ENCODE assay signal across 9 cellular contexts in the genomic region with DNA sequence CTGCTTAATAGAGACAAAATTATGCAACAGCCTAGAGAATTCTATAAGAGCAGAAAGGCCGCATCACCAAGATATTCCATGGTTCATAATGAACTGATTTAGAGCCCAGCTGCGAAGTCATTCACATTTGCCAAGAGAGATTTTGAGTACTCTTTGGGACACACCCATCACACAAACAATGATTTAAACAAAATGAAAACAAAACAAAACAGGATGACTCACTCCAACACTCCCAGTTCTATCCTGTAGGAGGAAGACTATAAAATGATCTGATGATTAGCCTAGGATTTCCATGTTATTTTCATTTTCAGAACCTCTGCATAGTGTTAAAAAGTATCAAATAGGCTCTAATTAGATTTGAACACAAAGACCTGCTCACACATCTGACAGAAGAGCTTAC.
DNase-seq lines count a peak whose midpoint lies in the region; ATAC-seq and TF ChIP-seq lines count a peak whose summit lies in the region.
"Had no signal": no experiment of that assay in that cellular context is flagged by ENCODE, and none has a peak within 500 bp of the region (broad histone marks: within the 10 kb centered on the region; RNA-seq: fewer than 3 reads in every experiment).

No MANE protein-coding gene starts in this region.

- H3K36me3 Mint-ChIP-seq in chondrocyte (ENCODE audit: low read depth) = peaks cover 11% of the 10 kb centered on the region
- H3K36me3 Mint-ChIP-seq in activated naive CD4-positive, alpha-beta T cell treated with anti-CD3 and anti-CD28 coated beads for 36 hours (ENCODE audit: low read depth) = peaks cover 18% of the 10 kb centered on the region
- H3K36me3 Mint-ChIP-seq in activated T-cell treated with anti-CD3 and anti-CD28 coated beads, Interleukin-2, amount 50 U/mL, for 24 hours (ENCODE audit: low read depth) = peaks cover 61% of the 10 kb centered on the region

- no peaks in the 10 kb centered on the region for H3K9me3 Mint-ChIP-seq in chondrocyte (ENCODE audit: low read depth)
- H3K9me3 Mint-ChIP-seq in activated naive CD4-positive, alpha-beta T cell treated with anti-CD3 and anti-CD28 coated beads for 36 hours = no peaks in the 10 kb centered on the region
- no peaks in the 10 kb centered on the region for H3K9me3 Mint-ChIP-seq in activated T-cell treated with anti-CD3 and anti-CD28 coated beads, Interleukin-2, amount 50 U/mL, for 24 hours

- ATAC-seq in SK-N-SH treated with all-trans-retinoic acid at 6 μM for 48 hours (no peak; the same call in 2 of the 3 replicates), HG03354 (IDR thresholded peaks at IDR 0.05; ENCODE audit: poor library complexity, severe bottlenecking, unreplicated experiment) (no peak)

- DNase-seq in ACHN (peak; percentile 1), LoVo (ENCODE audit: low spot score) (peak; percentile 48), chondrocyte (ENCODE audit: low spot score) (no peak), lung microvascular endothelial cell (ENCODE audit: low read depth in 2 of 2) (peak; percentile 55 to 74)
- no peak for DNase-seq in activated naive CD4-positive, alpha-beta T cell treated with anti-CD3 and anti-CD28 coated beads for 36 hours
- no peak for DNase-seq in activated T-cell treated with anti-CD3 and anti-CD28 coated beads, Interleukin-2, amount 50 U/mL, for 24 hours
- DNase-seq: CD4-positive, CD25-positive, alpha-beta regulatory T cell had no signal

- TF ChIP-seq CTCF in chondrocyte (IDR thresholded peaks at IDR 0.05) = peak; percentile 58

- H3K27ac Mint-ChIP-seq in chondrocyte (ENCODE audit: unreplicated experiment) = peak overlapping the region; percentile 0
- no peak overlapping the region for H3K27ac Mint-ChIP-seq in activated naive CD4-positive, alpha-beta T cell treated with anti-CD3 and anti-CD28 coated beads for 36 hours
- no peak overlapping the region for H3K27ac Mint-ChIP-seq in activated T-cell treated with anti-CD3 and anti-CD28 coated beads, Interleukin-2, amount 50 U/mL, for 24 hours

- intact Hi-C loops in activated naive CD4-positive, alpha-beta T cell treated with anti-CD3 and anti-CD28 coated beads for 36 hours (cut with micrococcal nuclease) = no loop called here

- in situ Hi-C loops in ACHN (cut with HindIII; ENCODE audit: low pct_ligation_motif_present, low pct_unique_long_range_greater_than_20kb, low sequenced_read_pairs) = no loop called here

- peaks cover 26% of the 10 kb centered on the region for H3K4me1 Mint-ChIP-seq in chondrocyte (ENCODE audit: low read depth)
- H3K4me1 Mint-ChIP-seq in activated naive CD4-positive, alpha-beta T cell treated with anti-CD3 and anti-CD28 coated beads for 36 hours (ENCODE audit: low read depth) = no peaks in the 10 kb centered on the region
- no peaks in the 10 kb centered on the region for H3K4me1 Mint-ChIP-seq in activated T-cell treated with anti-CD3 and anti-CD28 coated beads, Interleukin-2, amount 50 U/mL, for 24 hours (ENCODE audit: low read depth)

- no peak overlapping the region for H3K4me3 Mint-ChIP-seq in chondrocyte (ENCODE audit: unreplicated experiment)
- no peak overlapping the region for H3K4me3 Mint-ChIP-seq in activated naive CD4-positive, alpha-beta T cell treated with anti-CD3 and anti-CD28 coated beads for 36 hours
- H3K4me3 Mint-ChIP-seq in activated T-cell treated with anti-CD3 and anti-CD28 coated beads, Interleukin-2, amount 50 U/mL, for 24 hours = no peak overlapping the region
- H3K4me3 Mint-ChIP-seq: CD4-positive, CD25-positive, alpha-beta regulatory T cell had no signal

- CTCF ChIA-PET in activated naive CD4-positive, alpha-beta T cell treated with anti-CD3 and anti-CD28 coated beads for 36 hours (lab: Charles Lee) = interaction anchor here (0.5 to 2.1 kb wide), 4 partner anchors 34 to 328 kb away, joined by 3 to 10 read pairs (median 3); no protein-coding TSS in a partner anchor

- no peaks in the 10 kb centered on the region for H3K27me3 Mint-ChIP-seq in chondrocyte (ENCODE audit: low read depth)
- H3K27me3 Mint-ChIP-seq in activated naive CD4-positive, alpha-beta T cell treated with anti-CD3 and anti-CD28 coated beads for 36 hours (ENCODE audit: low read depth) = no peaks in the 10 kb centered on the region
- no peaks in the 10 kb centered on the region for H3K27me3 Mint-ChIP-seq in activated T-cell treated with anti-CD3 and anti-CD28 coated beads, Interleukin-2, amount 50 U/mL, for 24 hours
- H3K27me3 Mint-ChIP-seq: CD4-positive, CD25-positive, alpha-beta regulatory T cell had no signal

TF ChIP-seq in SK-N-SH treated with all-trans-retinoic acid at 6 μM for 48 hours, 23 proteins besides CTCF, POLR2A, EP300 and RAD21:
- no peak for TF ChIP-seq CSDC2 (CRISPR knock-in tag; IDR thresholded peaks at IDR 0.05)
- TF ChIP-seq ZFP3 (CRISPR knock-in tag; IDR thresholded peaks at IDR 0.05) = no peak
- no peak for TF ChIP-seq SNAI2 (CRISPR knock-in tag; IDR thresholded peaks at IDR 0.05)
- no peak for TF ChIP-seq PPARA (CRISPR knock-in tag; IDR thresholded peaks at IDR 0.05; ENCODE audit: borderline replicate concordance)
- TF ChIP-seq, protein P1, sequence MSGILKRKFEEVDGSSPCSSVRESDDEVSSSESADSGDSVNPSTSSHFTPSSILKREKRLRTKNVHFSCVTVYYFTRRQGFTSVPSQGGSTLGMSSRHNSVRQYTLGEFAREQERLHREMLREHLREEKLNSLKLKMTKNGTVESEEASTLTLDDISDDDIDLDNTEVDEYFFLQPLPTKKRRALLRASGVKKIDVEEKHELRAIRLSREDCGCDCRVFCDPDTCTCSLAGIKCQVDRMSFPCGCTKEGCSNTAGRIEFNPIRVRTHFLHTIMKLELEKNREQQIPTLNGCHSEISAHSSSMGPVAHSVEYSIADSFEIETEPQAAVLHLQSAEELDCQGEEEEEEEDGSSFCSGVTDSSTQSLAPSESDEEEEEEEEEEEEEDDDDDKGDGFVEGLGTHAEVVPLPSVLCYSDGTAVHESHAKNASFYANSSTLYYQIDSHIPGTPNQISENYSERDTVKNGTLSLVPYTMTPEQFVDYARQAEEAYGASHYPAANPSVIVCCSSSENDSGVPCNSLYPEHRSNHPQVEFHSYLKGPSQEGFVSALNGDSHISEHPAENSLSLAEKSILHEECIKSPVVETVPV (CRISPR knock-in tag; IDR thresholded peaks at IDR 0.05) = no peak
- TF ChIP-seq, protein P2, sequence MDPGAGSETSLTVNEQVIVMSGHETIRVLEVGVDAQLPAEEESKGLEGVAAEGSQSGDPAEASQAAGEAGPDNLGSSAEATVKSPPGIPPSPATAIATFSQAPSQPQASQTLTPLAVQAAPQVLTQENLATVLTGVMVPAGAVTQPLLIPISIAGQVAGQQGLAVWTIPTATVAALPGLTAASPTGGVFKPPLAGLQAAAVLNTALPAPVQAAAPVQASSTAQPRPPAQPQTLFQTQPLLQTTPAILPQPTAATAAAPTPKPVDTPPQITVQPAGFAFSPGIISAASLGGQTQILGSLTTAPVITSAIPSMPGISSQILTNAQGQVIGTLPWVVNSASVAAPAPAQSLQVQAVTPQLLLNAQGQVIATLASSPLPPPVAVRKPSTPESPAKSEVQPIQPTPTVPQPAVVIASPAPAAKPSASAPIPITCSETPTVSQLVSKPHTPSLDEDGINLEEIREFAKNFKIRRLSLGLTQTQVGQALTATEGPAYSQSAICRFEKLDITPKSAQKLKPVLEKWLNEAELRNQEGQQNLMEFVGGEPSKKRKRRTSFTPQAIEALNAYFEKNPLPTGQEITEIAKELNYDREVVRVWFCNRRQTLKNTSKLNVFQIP (CRISPR knock-in tag; IDR thresholded peaks at IDR 0.05; ENCODE audit: borderline replicate concordance, low read depth) = no peak

Comparison
In these comparisons a context has a peak if more than half of its experiments do, and no peak if none do; other contexts are left out.
1. DNase-seq: peak in ACHN (single experiment), LoVo (single experiment) and lung microvascular endothelial cell (2 of 2); none in chondrocyte (single experiment), activated naive CD4-positive, alpha-beta T cell treated with anti-CD3 and anti-CD28 coated beads for 36 hours (single experiment) and activated T-cell treated with anti-CD3 and anti-CD28 coated beads, Interleukin-2, amount 50 U/mL, for 24 hours (single experiment).